Comparison of ENCODE assay signal across 1 cellular context in genomic region chr7:110891197-110891596, GRCh38.
TF ChIP-seq lines count a peak whose summit lies in the region.

No MANE protein-coding gene starts in this region.

TF ChIP-seq in GM12878, 131 proteins besides CTCF, POLR2A, EP300 and RAD21 (continued from another document):
- TF ChIP-seq CEBPZ (IDR thresholded peaks at IDR 0.05; ENCODE audit: low read depth, low read length) (no peak), HCFC1 (IDR thresholded peaks at IDR 0.05; ENCODE audit: low read length) (no peak), YY1 (IDR thresholded peaks at IDR 0.05; ENCODE audit: low read depth, low read length) (no peak), CHD1 (IDR thresholded peaks at IDR 0.05; ENCODE audit: low read depth, low read length) (no peak), USF1 (IDR thresholded peaks at IDR 0.05; ENCODE audit: borderline replicate concordance, extremely low read length, insufficient read depth, low read depth, low read length) (no peak), SP1 (IDR thresholded peaks at IDR 0.05; ENCODE audit: low read depth, low read length) (no peak), ZNF687 (IDR thresholded peaks at IDR 0.05) (no peak), CUX1 (IDR thresholded peaks at IDR 0.05; ENCODE audit: insufficient replicate concordance, low read depth, low read length) (no peak), IKZF2 (IDR thresholded peaks at IDR 0.05) (peak in 1 of 2 experiments; percentile 24; a peak in 1 of 4 replicates), CEBPB (IDR thresholded peaks at IDR 0.05; ENCODE audit: borderline replicate concordance in 1 of 2, low read depth in 2 of 2, low read length in 2 of 2) (no peak), MTA2 (IDR thresholded peaks at IDR 0.05; ENCODE audit: low read depth) (peak; percentile 68), PAX8 (IDR thresholded peaks at IDR 0.05) (no peak), SMAD1 (IDR thresholded peaks at IDR 0.05; ENCODE audit: low read depth, partially characterized antibody) (no peak), ZNF207 (IDR thresholded peaks at IDR 0.05; ENCODE audit: borderline replicate concordance) (no peak), RAD51 (IDR thresholded peaks at IDR 0.05) (no peak), ZNF24 (IDR thresholded peaks at IDR 0.05) (no peak), PBX3 (IDR thresholded peaks at IDR 0.05; ENCODE audit: insufficient replicate concordance, low read depth, low read length) (no peak), RELB (IDR thresholded peaks at IDR 0.05; ENCODE audit: low read depth) (0 out of 2 replicates have a peak, but pooled peaks have one; percentile 21), NR2C2 (IDR thresholded peaks at IDR 0.05; ENCODE audit: borderline replicate concordance, control insufficient read depth, insufficient read length, low read depth) (no peak), IRF5 (IDR thresholded peaks at IDR 0.05; ENCODE audit: borderline replicate concordance) (no peak), NFIC (IDR thresholded peaks at IDR 0.05; ENCODE audit: low read depth, low read length) (no peak), ELK1 (IDR thresholded peaks at IDR 0.05; ENCODE audit: low read depth, low read length) (no peak), FOXK2 (IDR thresholded peaks at IDR 0.05) (no peak), SMC3 (IDR thresholded peaks at IDR 0.05; ENCODE audit: borderline replicate concordance, low read length) (no peak), TCF12 (IDR thresholded peaks at IDR 0.05; ENCODE audit: low read depth, low read length) (no peak)
